ENCODE assay signal across 8 cellular contexts in genomic region chr7:151339651-151340377, GRCh38. TPM values are rescaled to one million over a fixed set of nuclear protein-coding genes. Genes with fewer than 3 reads are reported as not detected.
DNase-seq lines count a peak whose midpoint lies in the region; ATAC-seq and TF ChIP-seq lines count a peak whose summit lies in the region.

No MANE protein-coding gene starts in this region.

- H3K36me3 ChIP-seq in stomach: peaks cover 0 to 12% (median 4%) of the 10 kb centered on the region in 4 donors

- no peak for TF ChIP-seq EP300 in stomach (IDR thresholded peaks at IDR 0.05)

- no peaks in the 10 kb centered on the region for H3K9me3 ChIP-seq in stomach

- peaks cover 3% of the 10 kb centered on the region for H3K9me3 Mint-ChIP-seq in activated T-cell treated with anti-CD3 and anti-CD28 coated beads, Interleukin-2, amount 50 U/mL, for 24 hours
- peaks cover 9% of the 10 kb centered on the region for H3K9me3 Mint-ChIP-seq in activated CD4-positive, alpha-beta memory T cell treated with anti-CD3 and anti-CD28 coated beads for 36 hours

- no peak overlapping the region for H3K4me3 ChIP-seq in stomach

- peak; percentile 42 for ATAC-seq in HG03159 (IDR thresholded peaks at IDR 0.05; ENCODE audit: unreplicated experiment)
- ATAC-seq in HG03025 (IDR thresholded peaks at IDR 0.05; ENCODE audit: low FRiP score, unreplicated experiment): no peak

- CTCF ChIA-PET in activated CD4-positive, alpha-beta memory T cell treated with anti-CD3 and anti-CD28 coated beads for 36 hours (lab: Charles Lee): interaction anchor here (1.5 to 4.6 kb wide), 3 partner anchors 12 to 113 kb away, joined by 5 to 27 read pairs (median 11); partner anchors contain the start of gene ABCF2

- no peak for TF ChIP-seq POLR2A in stomach (IDR thresholded peaks at IDR 0.05)

- H3K27ac ChIP-seq in stomach: peak overlapping the region in 4 of 5 donors; percentile 27 to 95 (median 49)

- peaks cover 48% of the 10 kb centered on the region for H3K4me1 Mint-ChIP-seq in activated T-cell treated with anti-CD3 and anti-CD28 coated beads, Interleukin-2, amount 50 U/mL, for 24 hours (ENCODE audit: low read depth)
- peaks cover 35% of the 10 kb centered on the region for H3K4me1 Mint-ChIP-seq in activated CD4-positive, alpha-beta memory T cell treated with anti-CD3 and anti-CD28 coated beads for 36 hours (ENCODE audit: low read depth)

- POLR2A ChIA-PET in activated CD4-positive, alpha-beta memory T cell treated with anti-CD3 and anti-CD28 coated beads for 36 hours (lab: Charles Lee): no interaction called here

- H3K36me3 Mint-ChIP-seq in activated T-cell treated with anti-CD3 and anti-CD28 coated beads, Interleukin-2, amount 50 U/mL, for 24 hours (ENCODE audit: low read depth): peaks cover 12% of the 10 kb centered on the region
- no peaks in the 10 kb centered on the region for H3K36me3 Mint-ChIP-seq in activated CD4-positive, alpha-beta memory T cell treated with anti-CD3 and anti-CD28 coated beads for 36 hours

- in situ Hi-C loops in ACHN (cut with HindIII; ENCODE audit: low pct_ligation_motif_present, low pct_unique_long_range_greater_than_20kb, low sequenced_read_pairs): no loop called here

- intact Hi-C loops in activated CD4-positive, alpha-beta memory T cell treated with anti-CD3 and anti-CD28 coated beads for 36 hours (cut with micrococcal nuclease): no loop called here
- intact Hi-C loops in stomach (cut with DNase I; ENCODE audit: low total_unique reads): no loop called here

- no peaks in the 10 kb centered on the region for H3K27me3 Mint-ChIP-seq in activated T-cell treated with anti-CD3 and anti-CD28 coated beads, Interleukin-2, amount 50 U/mL, for 24 hours
- no peaks in the 10 kb centered on the region for H3K27me3 Mint-ChIP-seq in activated CD4-positive, alpha-beta memory T cell treated with anti-CD3 and anti-CD28 coated beads for 36 hours

- no peak for TF ChIP-seq CTCF in stomach (IDR thresholded peaks at IDR 0.05)

- DNase-seq in activated T-cell treated with anti-CD3 and anti-CD28 coated beads, Interleukin-2, amount 50 U/mL, for 24 hours: no peak
- DNase-seq in activated T-cell treated with anti-CD3 and anti-CD28 coated beads for 4 hours (no peak), stomach (no peak), NCI-H2196 (lab: John Stamatoyannopoulos, UW; ENCODE audit: unreplicated experiment) (no peak), ACHN (no peak)
- DNase-seq in activated CD4-positive, alpha-beta memory T cell treated with anti-CD3 and anti-CD28 coated beads for 36 hours: no peak

- H3K4me3 Mint-ChIP-seq in activated T-cell treated with anti-CD3 and anti-CD28 coated beads, Interleukin-2, amount 50 U/mL, for 24 hours: no peak overlapping the region
- no peak overlapping the region for H3K4me3 Mint-ChIP-seq in activated CD4-positive, alpha-beta memory T cell treated with anti-CD3 and anti-CD28 coated beads for 36 hours

- H3K27ac Mint-ChIP-seq in activated T-cell treated with anti-CD3 and anti-CD28 coated beads, Interleukin-2, amount 50 U/mL, for 24 hours: peak overlapping the region; percentile 73
- peak overlapping the region; percentile 66 for H3K27ac Mint-ChIP-seq in activated CD4-positive, alpha-beta memory T cell treated with anti-CD3 and anti-CD28 coated beads for 36 hours

- no peaks in the 10 kb centered on the region for H3K27me3 ChIP-seq in stomach

- H3K4me1 ChIP-seq in stomach: peaks cover 14 to 38% (median 31%) of the 10 kb centered on the region in 4 donors

- 62 to 70% (median 67%) methylated on average over 7 of the region's 7 CpGs for WGBS in stomach, 5 donors

RNA-seq across cellular contexts. Expression of gene NUB1, which starts 1.8 kb away (rescaled TPM):
- 10 to 100 TPM; 48.0 to 48.6 TPM for total RNA-seq in activated CD4-positive, alpha-beta memory T cell treated with anti-CD3 and anti-CD28 coated beads for 36 hours
- 100 to 1,000 TPM in 1 of 5 donors, 10 to 100 TPM in 4; 16.3 to 121 (median 40.0) TPM for total RNA-seq in stomach
- polyA plus RNA-seq in stomach: 10 to 100 TPM; 22.2 to 31.6 (median 26.5) TPM
